ENCODE assay signal across 10 cellular contexts in genomic region chr12:47736877-47737676, GRCh38. TPM values are rescaled to one million over a fixed set of nuclear protein-coding genes. Genes with fewer than 3 reads are reported as not detected.
DNase-seq lines count a peak whose midpoint lies in the region; ATAC-seq, FAIRE-seq and TF ChIP-seq lines count a peak whose summit lies in the region.
"Had no signal": no experiment of that assay in that cellular context is flagged by ENCODE, and none has a peak within 500 bp of the region (broad histone marks: within the 10 kb centered on the region; RNA-seq: fewer than 3 reads in every experiment).

No MANE protein-coding gene starts in this region.

- H3K27ac ChIP-seq in GM23338 (ENCODE audit: low read depth) = no peak overlapping the region

- no peak for TF ChIP-seq POLR2A in H54 (IDR thresholded peaks at IDR 0.05; ENCODE audit: low read depth, low read length)

- H3K4me3 Mint-ChIP-seq in GM23338 = no peak overlapping the region
- H3K4me3 Mint-ChIP-seq in T-helper 2 cell treated with Interferon-gamma antibody and Interleukin-4, amounts not matched to agents 5 μg/mL and 100 μg/mL, for 36 hours = no peak overlapping the region

- no peaks in the 10 kb centered on the region for H3K27me3 ChIP-seq in skeletal muscle satellite cell (ENCODE audit: control insufficient read depth, insufficient read depth, low read length)
- H3K27me3 ChIP-seq in GM23338 (ENCODE audit: insufficient read depth) = no peaks in the 10 kb centered on the region

- peak overlapping the region; percentile 25 for H3K9ac ChIP-seq in skeletal muscle satellite cell (ENCODE audit: low read depth, low read length)

- no peaks in the 10 kb centered on the region for H3F3A ChIP-seq in GM23338 (replicated peaks; ENCODE audit: low read depth)

- H3K9me2 ChIP-seq in GM23338 (ENCODE audit: insufficient read depth) = no peaks in the 10 kb centered on the region

- H3K4me1 ChIP-seq in skeletal muscle satellite cell (ENCODE audit: control insufficient read depth, insufficient read depth, low read length) (peaks cover 41% of the 10 kb centered on the region), GM23338 (ENCODE audit: insufficient read depth) (peaks cover 16% of the 10 kb centered on the region; the same call in 1 of the 2 replicates)

- DNase-seq in H54 (ENCODE audit: insufficient read length, low spot score) = peak; percentile 56
- peak; percentile 75 to 91 for DNase-seq in cardiac fibroblast (ENCODE audit: low read depth in 2 of 2)
- peak; percentile 53 for DNase-seq in kidney glomerular epithelial cell (lab: John Stamatoyannopoulos, UW)
- DNase-seq in GM23338 (ENCODE audit: low spot score) = no peak
- no peak for DNase-seq in D721Med (ENCODE audit: insufficient read length, low spot score)
- no peak for DNase-seq in NCI-H526 (lab: John Stamatoyannopoulos, UW)
- DNase-seq in T-helper 2 cell treated with Interferon-gamma antibody and Interleukin-4, amounts not matched to agents 5 μg/mL and 100 μg/mL, for 36 hours (ENCODE audit: low spot score) = no peak
- DNase-seq: activated naive CD4-positive, alpha-beta T cell had no signal

- H3K27me3 Mint-ChIP-seq in GM23338 (ENCODE audit: insufficient read depth, low read depth, poor library complexity) = peaks cover 14% of the 10 kb centered on the region
- H3K27me3 Mint-ChIP-seq in T-helper 2 cell treated with Interferon-gamma antibody and Interleukin-4, amounts not matched to agents 5 μg/mL and 100 μg/mL, for 36 hours (ENCODE audit: low read depth) = no peaks in the 10 kb centered on the region

- H3K4me3 ChIP-seq in cardiac fibroblast (replicated peaks in 1 of 2; ENCODE audit: low read depth in 2 of 2, low read length in 2 of 2) (no peak overlapping the region), skeletal muscle satellite cell (ENCODE audit: low read length) (peak overlapping the region; percentile 49), GM23338 (no peak overlapping the region)

- H3K36me3 ChIP-seq in skeletal muscle satellite cell (ENCODE audit: insufficient read depth, low read length) (no peaks in the 10 kb centered on the region), GM23338 (ENCODE audit: insufficient read depth) (no peaks in the 10 kb centered on the region)

- no peaks in the 10 kb centered on the region for H3K9me3 ChIP-seq in skeletal muscle satellite cell (replicated peaks; ENCODE audit: low read length)

- no peaks in the 10 kb centered on the region for H3K9me3 Mint-ChIP-seq in GM23338
- no peaks in the 10 kb centered on the region for H3K9me3 Mint-ChIP-seq in T-helper 2 cell treated with Interferon-gamma antibody and Interleukin-4, amounts not matched to agents 5 μg/mL and 100 μg/mL, for 36 hours

- ATAC-seq in GM23338 = no peak

- H3K36me3 Mint-ChIP-seq in GM23338 (ENCODE audit: low read depth) = no peaks in the 10 kb centered on the region
- H3K36me3 Mint-ChIP-seq in T-helper 2 cell treated with Interferon-gamma antibody and Interleukin-4, amounts not matched to agents 5 μg/mL and 100 μg/mL, for 36 hours (ENCODE audit: low read depth) = no peaks in the 10 kb centered on the region

- FAIRE-seq in H54 (lab: Jason Lieb, UNC) = no peak
- FAIRE-seq in D721Med (lab: Jason Lieb, UNC) = no peak

- H3K4me2 ChIP-seq in skeletal muscle satellite cell (ENCODE audit: low read length) = peak overlapping the region; percentile 72
- no peak overlapping the region for H3K4me2 ChIP-seq in GM23338

- H3K4me1 Mint-ChIP-seq in GM23338 = peaks cover 29% of the 10 kb centered on the region
- H3K4me1 Mint-ChIP-seq in T-helper 2 cell treated with Interferon-gamma antibody and Interleukin-4, amounts not matched to agents 5 μg/mL and 100 μg/mL, for 36 hours (ENCODE audit: low read depth) = peaks cover 5% of the 10 kb centered on the region

- H3K79me2 ChIP-seq in GM23338 (replicated peaks; ENCODE audit: insufficient read depth) = no peaks in the 10 kb centered on the region

- H2AFZ ChIP-seq in GM23338 = no peak overlapping the region

- no peak for TF ChIP-seq CTCF in cardiac fibroblast (IDR thresholded peaks at IDR 0.05; ENCODE audit: low read depth, low read length)
- no peak for TF ChIP-seq CTCF in GM23338 (conservative IDR thresholded peaks at IDR 0.05; ENCODE audit: low read depth in 2 of 2)
- no peak for TF ChIP-seq CTCF in D721Med (IDR thresholded peaks at IDR 0.05; ENCODE audit: insufficient read depth, missing control alignments)

- H4K20me1 ChIP-seq in GM23338 (replicated peaks; ENCODE audit: insufficient read depth) = no peaks in the 10 kb centered on the region

- H3K27ac Mint-ChIP-seq in GM23338 = no peak overlapping the region
- H3K27ac Mint-ChIP-seq in T-helper 2 cell treated with Interferon-gamma antibody and Interleukin-4, amounts not matched to agents 5 μg/mL and 100 μg/mL, for 36 hours = no peak overlapping the region

TF ChIP-seq in GM23338, 12 proteins besides CTCF, POLR2A, EP300 and RAD21:
- TF ChIP-seq ZNF114 (CRISPR knock-in tag; IDR thresholded peaks at IDR 0.05) (no peak), STAT1 (IDR thresholded peaks at IDR 0.05; ENCODE audit: unreplicated experiment) (no peak), POLR2AphosphoS5 (IDR thresholded peaks at IDR 0.05; ENCODE audit: low read depth) (no peak)

RNA-seq across cellular contexts. Expression of gene ENDOU, which starts 11.8 kb away (rescaled TPM):
- total RNA-seq in skeletal muscle satellite cell (2012; rRNA removed) = 0.22 and 0.25 TPM in 2 replicates
- not detected in 2 replicates for total RNA-seq in GM23338 (2014; rRNA removed; shearing (Covaris generic))
- polyA plus RNA-seq in GM23338 (2016; fragmentation: Nextera tagmentation; extraction: Ambion mirVana) = not detected in 2 replicates
- polyA plus RNA-seq: neural cell had no signal

RNA-seq across cellular contexts. Expression of gene RAPGEF3, which starts 21.6 kb away (rescaled TPM):
- total RNA-seq in skeletal muscle satellite cell (2012; rRNA removed) = 1.1 and 2.3 TPM in 2 replicates
- total RNA-seq in GM23338 (2014; rRNA removed; shearing (Covaris generic)) = 10.4 and 11.8 TPM in 2 replicates
- polyA plus RNA-seq in GM23338 (2016; fragmentation: Nextera tagmentation; extraction: Ambion mirVana) = 2.3 and 3.0 TPM in 2 replicates

RNA-seq across cellular contexts. Expression of gene RPAP3, which starts 31.2 kb away (rescaled TPM):
- total RNA-seq in skeletal muscle satellite cell (2012; rRNA removed) = 14.6 and 18.5 TPM in 2 replicates
- total RNA-seq in GM23338 (2014; rRNA removed; shearing (Covaris generic)) = 29.0 and 31.4 TPM in 2 replicates
- polyA plus RNA-seq in GM23338 (2016; fragmentation: Nextera tagmentation; extraction: Ambion mirVana) = 62.4 and 69.9 TPM in 2 replicates

RNA-seq across cellular contexts. Expression of gene SLC48A1, which starts 36.0 kb away (rescaled TPM):
- total RNA-seq in skeletal muscle satellite cell (2012; rRNA removed) = 3.9 and 12.2 TPM in 2 replicates
- total RNA-seq in GM23338 (2014; rRNA removed; shearing (Covaris generic)) = 9.0 and 16.8 TPM in 2 replicates
- 5.8 TPM in 2 replicates for polyA plus RNA-seq in GM23338 (2016; fragmentation: Nextera tagmentation; extraction: Ambion mirVana)

Comparison
In these comparisons a context has a peak if more than half of its experiments do, and no peak if none do; other contexts are left out.
1. DNase-seq: peak in H54 (single experiment), cardiac fibroblast (2 of 2) and kidney glomerular epithelial cell (single experiment); none in GM23338 (single experiment), D721Med (single experiment), NCI-H526 (0 of 2) and T-helper 2 cell treated with Interferon-gamma antibody and Interleukin-4, amounts not matched to agents 5 μg/mL and 100 μg/mL, for 36 hours (single experiment).